27 cellular contexts compared by ENCODE assay signal in genomic region chr15:33500432-33500831, GRCh38.
"Had no signal": no experiment of that assay in that cellular context is flagged by ENCODE, and none has a peak within 500 bp of the region (broad histone marks: within the 10 kb centered on the region; RNA-seq: fewer than 3 reads in every experiment).

No MANE protein-coding gene starts in this region.

- H3K36me3 Mint-ChIP-seq: activated CD8-positive, alpha-beta memory T cell treated with anti-CD3 and anti-CD28 coated beads, Interleukin-2, amount 10 ng/mL, durations not matched to agents 7 days and 5 days; activated naive CD4-positive, alpha-beta T cell treated with anti-CD3 and anti-CD28 coated beads, Interleukin-2, amount 50 U/mL, for 24 hours; immature natural killer cell; mesothelial cell of epicardium had no signal

- H3K4me1 ChIP-seq: pancreas, spleen, tibial nerve had no signal

- H3K36me3 ChIP-seq: pancreas, spleen, tibial nerve had no signal

- H3K27ac ChIP-seq: pancreas, spleen, tibial nerve had no signal

- H3K27me3 Mint-ChIP-seq: activated CD8-positive, alpha-beta memory T cell treated with anti-CD3 and anti-CD28 coated beads, Interleukin-2, amount 10 ng/mL, durations not matched to agents 7 days and 5 days had no signal

- H3K27ac Mint-ChIP-seq: activated CD4-positive, alpha-beta T cell treated with anti-CD3 and anti-CD28 coated beads for 36 hours; activated CD8-positive, alpha-beta memory T cell treated with anti-CD3 and anti-CD28 coated beads, Interleukin-2, amount 10 ng/mL, durations not matched to agents 7 days and 5 days; activated CD8-positive, alpha-beta T cell treated with anti-CD3 and anti-CD28 coated beads, Interleukin-2, amount 10 ng/mL, durations not matched to agents 7 days and 5 days; activated naive CD4-positive, alpha-beta T cell treated with anti-CD3 and anti-CD28 coated beads, Interleukin-2, amount 50 U/mL, for 24 hours; activated naive CD8-positive, alpha-beta T cell treated with anti-CD3 and anti-CD28 coated beads, Interleukin-2, amount 50 U/mL, for 24 hours; activated T-helper 2 cell treated with anti-CD3 and anti-CD28 coated beads, Interferon-gamma antibody, Interleukin-2, Interleukin-4, amounts not matched to agents 10 μg/mL and 5 μg/mL and 100 μg/mL, durations not matched to agents 14 hours and 24 hours and 36 hours; effector memory CD8-positive, alpha-beta T cell; immature natural killer cell; mesothelial cell of epicardium; naive B cell; nephron progenitor cell had no signal

- ATAC-seq: activated CD4-positive, alpha-beta T cell treated with anti-CD3 and anti-CD28 coated beads for 36 hours; activated CD8-positive, alpha-beta memory T cell treated with anti-CD3 and anti-CD28 coated beads, Interleukin-2, amount 10 ng/mL, durations not matched to agents 7 days and 5 days; activated CD8-positive, alpha-beta T cell treated with anti-CD3 and anti-CD28 coated beads, Interleukin-2, amount 10 ng/mL, durations not matched to agents 7 days and 5 days; activated naive CD8-positive, alpha-beta T cell treated with anti-CD3 and anti-CD28 coated beads, Interleukin-2, amount 50 U/mL, for 24 hours; effector memory CD8-positive, alpha-beta T cell; left colon; pancreas; right cardiac atrium had no signal

- H3K4me3 ChIP-seq: pancreas, spleen, tibial nerve had no signal

- H3K4me3 Mint-ChIP-seq: activated CD4-positive, alpha-beta T cell treated with anti-CD3 and anti-CD28 coated beads for 36 hours; activated CD8-positive, alpha-beta memory T cell treated with anti-CD3 and anti-CD28 coated beads, Interleukin-2, amount 10 ng/mL, durations not matched to agents 7 days and 5 days; activated CD8-positive, alpha-beta T cell treated with anti-CD3 and anti-CD28 coated beads, Interleukin-2, amount 10 ng/mL, durations not matched to agents 7 days and 5 days; activated naive CD4-positive, alpha-beta T cell treated with anti-CD3 and anti-CD28 coated beads, Interleukin-2, amount 50 U/mL, for 24 hours; activated naive CD8-positive, alpha-beta T cell treated with anti-CD3 and anti-CD28 coated beads, Interleukin-2, amount 50 U/mL, for 24 hours; effector memory CD8-positive, alpha-beta T cell; immature natural killer cell; mesothelial cell of epicardium; naive B cell; nephron progenitor cell had no signal

- H3K9me3 Mint-ChIP-seq: activated naive CD4-positive, alpha-beta T cell treated with anti-CD3 and anti-CD28 coated beads, Interleukin-2, amount 50 U/mL, for 24 hours; activated naive CD8-positive, alpha-beta T cell treated with anti-CD3 and anti-CD28 coated beads, Interleukin-2, amount 50 U/mL, for 24 hours; activated T-helper 2 cell treated with anti-CD3 and anti-CD28 coated beads, Interferon-gamma antibody, Interleukin-2, Interleukin-4, amounts not matched to agents 10 μg/mL and 5 μg/mL and 100 μg/mL, durations not matched to agents 14 hours and 24 hours and 36 hours; nephron progenitor cell had no signal

- H3K4me1 Mint-ChIP-seq: activated CD4-positive, alpha-beta T cell treated with anti-CD3 and anti-CD28 coated beads for 36 hours; activated CD8-positive, alpha-beta memory T cell treated with anti-CD3 and anti-CD28 coated beads, Interleukin-2, amount 10 ng/mL, durations not matched to agents 7 days and 5 days; activated naive CD4-positive, alpha-beta T cell treated with anti-CD3 and anti-CD28 coated beads, Interleukin-2, amount 50 U/mL, for 24 hours; activated naive CD8-positive, alpha-beta T cell treated with anti-CD3 and anti-CD28 coated beads, Interleukin-2, amount 50 U/mL, for 24 hours; immature natural killer cell; naive B cell; nephron progenitor cell had no signal

- H3K27me3 ChIP-seq: spleen, tibial nerve had no signal

- H3K9me3 ChIP-seq: pancreas, spleen, tibial nerve had no signal

- DNase-seq: activated CD4-positive, alpha-beta T cell treated with anti-CD3 and anti-CD28 coated beads for 36 hours; activated CD4-positive, CD25-positive, alpha-beta regulatory T cell; activated CD8-positive, alpha-beta memory T cell treated with anti-CD3 and anti-CD28 coated beads, Interleukin-2, amount 10 ng/mL, durations not matched to agents 7 days and 5 days; activated CD8-positive, alpha-beta T cell treated with anti-CD3 and anti-CD28 coated beads, Interleukin-2, amount 10 ng/mL, durations not matched to agents 7 days and 5 days; activated naive CD8-positive, alpha-beta T cell treated with anti-CD3 and anti-CD28 coated beads, Interleukin-2, amount 50 U/mL, for 24 hours; activated T-cell treated with anti-CD3 and anti-CD28 coated beads, Interleukin-2, amount 50 U/mL, for 48 hours; amygdala; caudate nucleus; cortex of kidney; effector memory CD8-positive, alpha-beta T cell; erythroblast; head of caudate nucleus; hypothalamus; immature natural killer cell; kidney; left colon; naive B cell; nephron progenitor cell; nucleus accumbens; pancreas; right cardiac atrium; spleen; stimulated activated naive CD4-positive, alpha-beta T cell treated with Interleukin-2 at 50 U/mL for 16 hours had no signal
